In genomic region chr15:52023169-52023922, GRCh38 we compare ENCODE assay signal across 1 cellular context.
TF ChIP-seq lines count a peak whose summit lies in the region.

No MANE protein-coding gene starts in this region.

TF ChIP-seq in GM12878, 131 proteins besides CTCF, POLR2A, EP300 and RAD21 (continued from another document):
- TF ChIP-seq ZBTB33 (IDR thresholded peaks at IDR 0.05), result 0 out of 2 replicates have a peak, but pooled peaks have one; percentile 56
- TF ChIP-seq ZZZ3 (IDR thresholded peaks at IDR 0.05; ENCODE audit: control insufficient read depth, insufficient read length, low read depth), result no peak
- peak; percentile 97 for TF ChIP-seq MLLT1 (IDR thresholded peaks at IDR 0.05)
- 0 out of 2 replicates have a peak, but pooled peaks have one; percentile 30 for TF ChIP-seq WRNIP1 (IDR thresholded peaks at IDR 0.05; ENCODE audit: borderline replicate concordance, low read depth, low read length)
- no peak for TF ChIP-seq E2F4 (IDR thresholded peaks at IDR 0.05; ENCODE audit: low read depth, low read length)
